Comparison of ENCODE assay signal across 3 cellular contexts in the genomic region with DNA sequence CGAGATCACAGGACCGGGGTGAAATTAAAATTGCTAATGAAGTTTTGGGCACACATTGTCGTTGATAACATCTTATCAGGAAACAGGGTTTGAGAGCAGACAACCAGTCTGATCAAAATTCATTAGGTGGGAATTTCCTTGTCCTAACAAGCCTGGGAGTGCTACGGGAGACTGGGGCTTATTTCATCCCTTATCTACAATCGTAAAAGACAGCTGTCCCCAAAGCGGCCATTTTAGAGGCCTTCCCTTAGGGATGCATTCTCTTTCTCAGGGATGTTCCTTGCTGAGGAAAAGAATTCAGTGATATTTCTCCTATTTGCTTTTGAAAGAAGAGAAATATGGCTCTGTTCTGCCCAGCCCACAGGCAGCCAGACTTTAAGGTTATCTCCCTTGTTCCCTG.
TF ChIP-seq lines count a peak whose summit lies in the region.

No MANE protein-coding gene starts in this region.

TF ChIP-seq in HCT116, 20 proteins besides CTCF, POLR2A, EP300 and RAD21:
- TF ChIP-seq CBX3 (IDR thresholded peaks at IDR 0.05; ENCODE audit: low read depth): 0 out of 2 replicates have a peak, but pooled peaks have one; percentile 29

TF ChIP-seq in HEK293, 187 proteins besides CTCF, POLR2A, EP300 and RAD21:
- peak; percentile 53; the same call in 1 of the 2 replicates for TF ChIP-seq TRIM28 (IDR thresholded peaks at IDR 0.05; ENCODE audit: borderline replicate concordance, low read length)
- TF ChIP-seq ZNF626 (tag by site-specific recombination; IDR thresholded peaks at IDR 0.05): 0 out of 2 replicates have a peak, but pooled peaks have one; percentile 65
- peak; percentile 94 for TF ChIP-seq SETDB1 (IDR thresholded peaks at IDR 0.05; ENCODE audit: insufficient read length, low read length)
- TF ChIP-seq ZNF529 (tag by site-specific recombination; IDR thresholded peaks at IDR 0.05; ENCODE audit: insufficient replicate concordance): peak; percentile 31

TF ChIP-seq in K562, 482 proteins besides CTCF, POLR2A, EP300 and RAD21:
- TF ChIP-seq CBX3 (IDR thresholded peaks at IDR 0.05; ENCODE audit: borderline replicate concordance in 1 of 2, low read length in 2 of 2) (peak in 1 of 2 experiments; percentile 67; a peak in 1 of 3 replicates), TRIM28 (IDR thresholded peaks at IDR 0.05) (0 out of 2 replicates have a peak, but pooled peaks have one; percentile 48), CBX5 (IDR thresholded peaks at IDR 0.05; ENCODE audit: borderline replicate concordance, low read depth) (peak; percentile 65; the same call in 1 of the 2 replicates)
